9 cellular contexts compared by ENCODE assay signal in the genomic region with DNA sequence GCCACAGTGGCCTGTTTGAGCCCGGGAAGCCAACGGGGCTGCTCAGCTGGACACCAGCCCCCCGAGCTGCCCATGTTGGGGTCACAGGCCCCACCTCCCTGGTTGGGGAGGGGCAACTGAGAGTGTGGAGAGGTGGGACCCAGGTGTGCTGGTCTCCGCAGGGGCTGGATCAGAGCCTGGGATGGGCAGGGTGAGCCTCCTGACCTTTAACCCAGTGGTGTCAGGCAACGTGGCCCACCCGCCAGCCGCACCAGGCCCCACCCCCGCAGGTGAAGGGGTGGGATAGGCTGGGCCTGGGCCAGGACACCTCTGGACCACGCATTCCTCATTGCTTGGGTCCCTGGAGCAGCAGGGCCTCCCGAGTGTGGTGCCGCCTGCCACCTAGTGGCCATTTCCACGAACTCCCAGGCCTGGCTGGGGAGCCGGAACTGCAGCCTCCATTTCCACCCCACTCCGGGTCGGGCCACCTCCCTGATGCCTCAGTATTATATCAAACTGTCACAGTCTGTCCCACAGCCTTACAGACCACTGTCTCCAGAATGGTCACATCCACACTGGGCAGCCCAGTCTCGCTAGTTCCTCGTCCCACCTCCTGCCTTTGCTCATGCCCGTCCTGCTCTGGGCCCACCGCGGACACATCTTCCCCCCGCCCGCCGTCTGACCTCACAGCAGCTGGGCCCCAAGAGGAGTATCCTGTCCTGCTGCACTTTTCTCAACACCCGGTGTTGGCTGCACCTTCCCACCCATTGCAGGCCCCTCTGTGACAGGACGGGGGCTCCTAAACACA. TPM values are rescaled to one million over a fixed set of nuclear protein-coding genes. Genes with fewer than 3 reads are reported as not detected.
DNase-seq lines count a peak whose midpoint lies in the region; ATAC-seq, FAIRE-seq and TF ChIP-seq lines count a peak whose summit lies in the region.
"Had no signal": no experiment of that assay in that cellular context is flagged by ENCODE, and none has a peak within 500 bp of the region (broad histone marks: within the 10 kb centered on the region; RNA-seq: fewer than 3 reads in every experiment).

No MANE protein-coding gene starts in this region.

- no peaks in the 10 kb centered on the region for H3K79me2 ChIP-seq in HCT116 (ENCODE audit: insufficient read depth, low read length)

- CTCF ChIA-PET in HCT116 (lab: Charles Lee), result no interaction called here
- CTCF ChIA-PET in activated CD8-positive, alpha-beta T cell treated with anti-CD3 and anti-CD28 coated beads, Interleukin-2, amount 10 ng/mL, durations not matched to agents 7 days and 5 days (lab: Charles Lee), result interaction anchor here (0.9 to 3.4 kb wide), 4 partner anchors 73 to 190 kb away, joined by 3 to 9 read pairs (median 3); no protein-coding TSS in a partner anchor

- TF ChIP-seq CTCF in D721Med (IDR thresholded peaks at IDR 0.05; ENCODE audit: insufficient read depth, missing control alignments) (peak; percentile 72), HCT116 (IDR thresholded peaks at IDR 0.05 in 2 of 3, conservative IDR thresholded peaks at IDR 0.05 in 1 of 3; ENCODE audit: borderline replicate concordance in 1 of 3, insufficient read depth in 1 of 3, low read depth in 2 of 3, low read length in 2 of 3) (peak; percentile 68 to 92 (median 88))

- H3K9me3 ChIP-seq in HCT116 (ENCODE audit: control insufficient read depth in 1 of 2, insufficient read depth in 1 of 2, low read depth in 1 of 2, low read length in 2 of 2), result no peaks in the 10 kb centered on the region

- TF ChIP-seq RAD21 in HCT116 (IDR thresholded peaks at IDR 0.05; ENCODE audit: low read depth), result peak; percentile 89

- no peak for TF ChIP-seq POLR2A in HCT116 (IDR thresholded peaks at IDR 0.05; ENCODE audit: borderline replicate concordance, extremely low read depth, insufficient read depth, insufficient read length)

- H3K27me3 ChIP-seq in HCT116 (ENCODE audit: insufficient read depth, low read length), result no peaks in the 10 kb centered on the region

- RAD21 ChIA-PET in HCT116 (lab: Charles Lee; ENCODE audit: low non-redundant PET in 1 of 2, low total read pairs in 2 of 2, uncharacterized antibody in 2 of 2, unreplicated experiment in 2 of 2), result no interaction called here

- H3K4me3 Mint-ChIP-seq in activated CD8-positive, alpha-beta T cell treated with anti-CD3 and anti-CD28 coated beads, Interleukin-2, amount 10 ng/mL, durations not matched to agents 7 days and 5 days, result no peak overlapping the region
- H3K4me3 Mint-ChIP-seq in memory B cell, result no peak overlapping the region
- H3K4me3 Mint-ChIP-seq: T-helper 1 cell treated with Interleukin-12 subunit alpha and Interleukin-12 subunit beta and Interleukin-4 antibody, amounts not matched to agents 30 μg/mL and 1 μg/mL, for 36 hours had no signal

- no peak for FAIRE-seq in D721Med (lab: Jason Lieb, UNC)

- H3K9ac ChIP-seq in HCT116 (ENCODE audit: low read length), result no peak overlapping the region

- H3K9me2 ChIP-seq in HCT116 (ENCODE audit: insufficient read depth), result no peaks in the 10 kb centered on the region

- H3K4me3 ChIP-seq in HCT116 (replicated peaks in 1 of 2; ENCODE audit: low read depth in 1 of 2, low read length in 2 of 2), result no peak overlapping the region

- H4K20me1 ChIP-seq in HCT116 (ENCODE audit: insufficient read depth), result no peaks in the 10 kb centered on the region

- H3K27ac Mint-ChIP-seq in activated CD8-positive, alpha-beta T cell treated with anti-CD3 and anti-CD28 coated beads, Interleukin-2, amount 10 ng/mL, durations not matched to agents 7 days and 5 days, result peak overlapping the region; percentile 25
- H3K27ac Mint-ChIP-seq in memory B cell, result no peak overlapping the region
- H3K27ac Mint-ChIP-seq: T-helper 1 cell treated with Interleukin-12 subunit alpha and Interleukin-12 subunit beta and Interleukin-4 antibody, amounts not matched to agents 30 μg/mL and 1 μg/mL, for 36 hours had no signal

- no peaks in the 10 kb centered on the region for H3K4me1 ChIP-seq in HCT116 (ENCODE audit: control insufficient read depth in 1 of 2, insufficient read depth in 2 of 2, low read length in 2 of 2)

- H3K36me3 Mint-ChIP-seq in activated CD8-positive, alpha-beta T cell treated with anti-CD3 and anti-CD28 coated beads, Interleukin-2, amount 10 ng/mL, durations not matched to agents 7 days and 5 days (ENCODE audit: low read depth), result peaks cover 16% of the 10 kb centered on the region
- no peaks in the 10 kb centered on the region for H3K36me3 Mint-ChIP-seq in memory B cell

- POLR2A ChIA-PET in HCT116 (lab: Charles Lee), result no interaction called here
- POLR2A ChIA-PET in activated CD8-positive, alpha-beta T cell treated with anti-CD3 and anti-CD28 coated beads, Interleukin-2, amount 10 ng/mL, durations not matched to agents 7 days and 5 days (lab: Charles Lee), result no interaction called here

- H3K4me2 ChIP-seq in HCT116 (ENCODE audit: low read length), result no peak overlapping the region

- H2AFZ ChIP-seq in HCT116 (ENCODE audit: low read depth, low read length, poor library complexity, severe bottlenecking), result no peak overlapping the region

- BruUV-seq in HCT116 (replicated peaks; lab: Mats Ljungman, UMichigan), result no TSS peak

- peak; percentile 98 for ATAC-seq in HCT116
- peak; percentile 98 for ATAC-seq in activated CD8-positive, alpha-beta T cell treated with anti-CD3 and anti-CD28 coated beads, Interleukin-2, amount 10 ng/mL, durations not matched to agents 7 days and 5 days
- peak; percentile 99 for ATAC-seq in memory B cell (ENCODE audit: low read depth)
- ATAC-seq in HG03045 (IDR thresholded peaks at IDR 0.05; ENCODE audit: unreplicated experiment), result no peak

- H3K4me1 Mint-ChIP-seq in activated CD8-positive, alpha-beta T cell treated with anti-CD3 and anti-CD28 coated beads, Interleukin-2, amount 10 ng/mL, durations not matched to agents 7 days and 5 days (ENCODE audit: low read depth), result peaks cover 5% of the 10 kb centered on the region
- peaks cover 7% of the 10 kb centered on the region for H3K4me1 Mint-ChIP-seq in memory B cell

- DNase-seq in D721Med (ENCODE audit: insufficient read length, low spot score) (peak; percentile 90), HCT116 (ENCODE audit: low read depth, low spot score) (peak; percentile 35), NCI-H748 (lab: John Stamatoyannopoulos, UW; ENCODE audit: unreplicated experiment) (peak; percentile 64), memory B cell (ENCODE audit: low spot score in 2 of 2) (peak; percentile 78 to 82)
- DNase-seq in activated CD8-positive, alpha-beta T cell treated with anti-CD3 and anti-CD28 coated beads, Interleukin-2, amount 10 ng/mL, durations not matched to agents 7 days and 5 days, result peak; percentile 83
- peak; percentile 64 for DNase-seq in effector CD8-positive, alpha-beta T cell (lab: John Stamatoyannopoulos, UW)
- DNase-seq in stimulated activated CD8-positive, alpha-beta memory T cell treated with anti-CD3 and anti-CD28 coated beads, Interleukin-12 subunit alpha, Interleukin-12 subunit beta, amount 100 ng/mL, for 4 hours (ENCODE audit: low read depth), result peak; percentile 44

- peaks cover 5 to 8% of the 10 kb centered on the region in 2 experiments; a peak in 3 of 4 replicates for H3K36me3 ChIP-seq in HCT116 (ENCODE audit: control insufficient read depth in 1 of 2, insufficient read depth in 2 of 2, low read length in 2 of 2)

- no peaks in the 10 kb centered on the region for H3K27me3 Mint-ChIP-seq in activated CD8-positive, alpha-beta T cell treated with anti-CD3 and anti-CD28 coated beads, Interleukin-2, amount 10 ng/mL, durations not matched to agents 7 days and 5 days (ENCODE audit: low read depth)
- H3K27me3 Mint-ChIP-seq in memory B cell, result no peaks in the 10 kb centered on the region

- intact Hi-C loops in HCT116 (cut with micrococcal nuclease), result loop anchor here (1.0 kb wide), 1 partner anchor 190 kb away; no protein-coding TSS in a partner anchor

- H3K9me3 Mint-ChIP-seq in activated CD8-positive, alpha-beta T cell treated with anti-CD3 and anti-CD28 coated beads, Interleukin-2, amount 10 ng/mL, durations not matched to agents 7 days and 5 days (ENCODE audit: insufficient read depth), result no peaks in the 10 kb centered on the region
- no peaks in the 10 kb centered on the region for H3K9me3 Mint-ChIP-seq in memory B cell
- H3K9me3 Mint-ChIP-seq: T-helper 1 cell treated with Interleukin-12 subunit alpha and Interleukin-12 subunit beta and Interleukin-4 antibody, amounts not matched to agents 30 μg/mL and 1 μg/mL, for 36 hours had no signal

- no peak overlapping the region for H3K27ac ChIP-seq in HCT116 (ENCODE audit: low read depth, low read length)

TF ChIP-seq in HCT116, 20 proteins besides CTCF, POLR2A, EP300 and RAD21 (continues in another document):
- no peak for TF ChIP-seq TCF7L2 (IDR thresholded peaks at IDR 0.05; ENCODE audit: borderline replicate concordance, extremely low read depth, insufficient read depth, insufficient read length)
- no peak for TF ChIP-seq REST (IDR thresholded peaks at IDR 0.05; ENCODE audit: low read depth)
- no peak for TF ChIP-seq ZNF274 (IDR thresholded peaks at IDR 0.05; ENCODE audit: low read depth, low read length)
- TF ChIP-seq CEBPB (IDR thresholded peaks at IDR 0.05; ENCODE audit: low read depth), result no peak
- no peak for TF ChIP-seq EZH2 (IDR thresholded peaks at IDR 0.05)

RNA-seq across cellular contexts. Expression of gene PPP6R3, which starts 13.3 kb away (rescaled TPM):
- total RNA-seq in HCT116 (2021; ENCODE audit: unreplicated experiment), result 113 TPM
- 57.0 and 58.0 TPM in 2 replicates for polyA plus RNA-seq in HCT116 (2012)
- 100 to 1,000 TPM; 114 to 120 TPM for total RNA-seq in activated CD8-positive, alpha-beta T cell treated with anti-CD3 and anti-CD28 coated beads, Interleukin-2, amount 10 ng/mL, durations not matched to agents 7 days and 5 days

Comparison
In these comparisons a context has a peak if more than half of its experiments do, and no peak if none do; other contexts are left out.
1. DNase-seq: peak in every context shown above with its lines; median percentile 90 in D721Med; 83 in activated CD8-positive, alpha-beta T cell treated with anti-CD3 and anti-CD28 coated beads, Interleukin-2, amount 10 ng/mL, durations not matched to agents 7 days and 5 days; 80 in memory B cell; 64 in NCI-H748; 64 in effector CD8-positive, alpha-beta T cell; 44 in stimulated activated CD8-positive, alpha-beta memory T cell treated with anti-CD3 and anti-CD28 coated beads, Interleukin-12 subunit alpha, Interleukin-12 subunit beta, amount 100 ng/mL, for 4 hours; 35 in HCT116.